8 cellular contexts compared by ENCODE assay signal in the genomic region with DNA sequence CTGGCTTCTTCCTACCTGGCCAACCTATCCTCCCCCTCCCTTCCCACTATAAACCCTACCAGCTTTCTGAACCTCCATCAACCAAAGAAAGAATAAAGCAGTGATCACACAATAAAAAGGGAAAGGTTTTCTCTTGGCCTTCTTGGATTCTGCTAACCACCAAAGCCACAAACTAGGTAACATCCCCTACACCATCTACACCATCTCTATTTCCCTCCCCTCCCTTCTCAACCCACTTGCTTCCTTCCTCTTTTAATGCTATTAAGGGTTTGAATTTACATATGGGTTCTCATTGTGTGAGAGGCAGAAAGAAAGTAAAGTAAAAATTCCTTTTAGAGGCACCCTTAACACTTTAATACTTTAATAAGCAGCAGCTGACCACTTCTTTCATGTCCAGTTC. TPM values are rescaled to one million over a fixed set of nuclear protein-coding genes. Genes with fewer than 3 reads are reported as not detected.
DNase-seq lines count a peak whose midpoint lies in the region; ATAC-seq, FAIRE-seq and TF ChIP-seq lines count a peak whose summit lies in the region.

No MANE protein-coding gene starts in this region.

- DNase-seq in GM10248 (ENCODE audit: extremely low spot score) (peak; percentile 40), IMR-90 (no peak), mesenteric fat pad (ENCODE audit: low spot score) (no peak), HepG2 (ENCODE audit: low spot score) (no peak), H7 (no peak), retina (no peak)
- DNase-seq in central memory CD4-positive, alpha-beta T cell: peak; percentile 29

- peak overlapping the region; percentile 92; the same call in 1 of the 2 replicates for H4K5ac ChIP-seq in IMR-90 (ENCODE audit: low read depth, low read length)

- H3K23ac ChIP-seq in IMR-90 (ENCODE audit: low read depth, low read length): no peak overlapping the region

- BruUV-seq in IMR-90 (replicated peaks; lab: Mats Ljungman, UMichigan): no TSS peak
- BruUV-seq in HepG2 (replicated peaks; lab: Mats Ljungman, UMichigan): no TSS peak

- H4K20me1 ChIP-seq in IMR-90 (ENCODE audit: insufficient read depth, low read length): no peaks in the 10 kb centered on the region
- H4K20me1 ChIP-seq in HepG2 (ENCODE audit: insufficient read depth, low read length): no peaks in the 10 kb centered on the region

- H3K9ac ChIP-seq in IMR-90 (ENCODE audit: low read depth, low read length) (no peak overlapping the region), HepG2 (ENCODE audit: insufficient read depth, low read depth, low read length) (no peak overlapping the region)

- H2BK120ac ChIP-seq in IMR-90 (ENCODE audit: low read depth, low read length): peak overlapping the region; percentile 98; the same call in 1 of the 2 replicates

- no peak for TF ChIP-seq POLR2A in IMR-90 (IDR thresholded peaks at IDR 0.05; ENCODE audit: low read depth, low read length)
- TF ChIP-seq POLR2A in HepG2 (IDR thresholded peaks at IDR 0.05; ENCODE audit: insufficient read depth in 1 of 2, low read depth in 2 of 2, low read length in 2 of 2): no peak

- peak overlapping the region; percentile 31; the same call in 1 of the 2 replicates for H3K18ac ChIP-seq in IMR-90 (ENCODE audit: low read depth, low read length)

- H3K36me3 ChIP-seq in IMR-90 (ENCODE audit: control insufficient read depth, insufficient read depth, low read length): peaks cover 1% of the 10 kb centered on the region; the same call in 1 of the 2 replicates
- H3K36me3 ChIP-seq in HepG2 (replicated peaks in 1 of 2; ENCODE audit: control insufficient read depth in 1 of 2, insufficient read depth in 2 of 2, low read length in 2 of 2): no peaks in the 10 kb centered on the region
- H3K36me3 ChIP-seq in H7 (replicated peaks; ENCODE audit: control insufficient read depth, insufficient read depth, low read length): no peaks in the 10 kb centered on the region

- intact Hi-C loops in IMR-90 (cut with micrococcal nuclease) (loop anchor here (5.0 kb wide), 1 partner anchor 35 kb away; no protein-coding TSS in a partner anchor), HepG2 (cut with micrococcal nuclease; ENCODE audit: unreplicated experiment) (no loop called here)

- no peak overlapping the region for H2AK9ac ChIP-seq in IMR-90 (replicated peaks; ENCODE audit: low read depth, low read length, poor library complexity)

- peaks cover 7% of the 10 kb centered on the region for H3K9me1 ChIP-seq in IMR-90 (ENCODE audit: insufficient read depth, low read length)

- no peak overlapping the region for H3K27ac ChIP-seq in IMR-90 (ENCODE audit: insufficient read depth, low read length)
- no peak overlapping the region for H3K27ac ChIP-seq in HepG2 (ENCODE audit: extremely low read length, insufficient read depth, low read length)

- POLR2A ChIA-PET in GM10248 (lab: Yijun Ruan, JAX): no interaction called here
- POLR2A ChIA-PET in IMR-90 (lab: Charles Lee; ENCODE audit: unreplicated experiment): no interaction called here
- POLR2A ChIA-PET in HepG2 (lab: Yijun Ruan, JAX): no interaction called here

- no peak overlapping the region; the same call in 1 of the 2 replicates for H4K91ac ChIP-seq in IMR-90 (ENCODE audit: insufficient read depth, low read depth, low read length)

- in situ Hi-C loops in IMR-90 (cut with MboI; ENCODE audit: low sequenced_read_pairs) (loop anchor here (5.0 kb wide), 1 partner anchor 60 kb away; no protein-coding TSS in a partner anchor), HepG2 (cut with HindIII; ENCODE audit: extremely low pct_ligation_motif_present, low pct_unique_long_range_greater_than_20kb) (no loop called here)

- H2AFZ ChIP-seq in IMR-90 (replicated peaks; ENCODE audit: low read length, poor library complexity) (no peak overlapping the region), HepG2 (ENCODE audit: low read length) (no peak overlapping the region)

- 0 out of 4 replicates have a peak, but pooled peaks cover 0 to 4% of the 10 kb centered on the region in 2 experiments for H3K79me1 ChIP-seq in IMR-90 (ENCODE audit: low read depth in 1 of 2, low read length in 2 of 2)

- H3K9me3 ChIP-seq in IMR-90 (ENCODE audit: control insufficient read depth, insufficient read depth, low read length) (no peaks in the 10 kb centered on the region), HepG2 (ENCODE audit: low read length) (no peaks in the 10 kb centered on the region)

- H3K27me3 ChIP-seq in IMR-90 (ENCODE audit: control insufficient read depth, insufficient read depth, low read length) (no peaks in the 10 kb centered on the region), HepG2 (ENCODE audit: control insufficient read depth in 1 of 2, insufficient read depth in 2 of 2, low read length in 2 of 2) (no peaks in the 10 kb centered on the region), H7 (ENCODE audit: control insufficient read depth, insufficient read depth, low read length) (no peaks in the 10 kb centered on the region)

- H3K56ac ChIP-seq in IMR-90 (ENCODE audit: extremely low read depth, insufficient read depth, low read length): no peak overlapping the region

- dilution Hi-C loops in IMR-90 (cut with HindIII; ENCODE audit: low sequenced_read_pairs, unreplicated experiment): no loop called here

- H2BK5ac ChIP-seq in IMR-90 (ENCODE audit: low read depth, low read length, poor library complexity, severe bottlenecking): peak overlapping the region; percentile 5

- TF ChIP-seq CTCF in GM10248 (IDR thresholded peaks at IDR 0.05; ENCODE audit: control extremely low read depth, extremely low read depth, low read depth, missing control alignments): no peak
- TF ChIP-seq CTCF in IMR-90 (conservative IDR thresholded peaks at IDR 0.05; ENCODE audit: low read depth, low read length): no peak
- TF ChIP-seq CTCF in HepG2 (CRISPR knock-in tag; IDR thresholded peaks at IDR 0.05): no peak

- TF ChIP-seq RAD21 in IMR-90 (IDR thresholded peaks at IDR 0.05; ENCODE audit: low read length): no peak
- TF ChIP-seq RAD21 in HepG2 (CRISPR knock-in tag; IDR thresholded peaks at IDR 0.05): no peak

- H2BK20ac ChIP-seq in IMR-90 (ENCODE audit: low read depth, low read length): peak overlapping the region; percentile 96

- H3K14ac ChIP-seq in IMR-90 (replicated peaks; ENCODE audit: low read depth, low read length): no peak overlapping the region

- FAIRE-seq in HepG2 (lab: Jason Lieb, UNC): no peak

- H3K4me3 ChIP-seq in IMR-90 (ENCODE audit: insufficient read depth, low read depth, low read length): no peak overlapping the region
- H3K4me3 ChIP-seq in HepG2 (replicated peaks in 1 of 3; ENCODE audit: insufficient read depth in 1 of 3, low read depth in 2 of 3, low read length in 3 of 3): no peak overlapping the region
- no peak overlapping the region for H3K4me3 ChIP-seq in H7 (ENCODE audit: insufficient read depth, low read depth, low read length)

- H2AK5ac ChIP-seq in IMR-90 (ENCODE audit: low read depth, low read length): no peak overlapping the region; the same call in 1 of the 2 replicates

- no peak overlapping the region; a peak in 1 of 4 replicates for H4K8ac ChIP-seq in IMR-90 (ENCODE audit: low read depth in 2 of 2, low read length in 2 of 2)

- peak; percentile 74 for ATAC-seq in GM21515 (IDR thresholded peaks at IDR 0.05; ENCODE audit: unreplicated experiment)
- no peak for ATAC-seq in IMR-90 (ENCODE audit: low read depth)
- ATAC-seq in HepG2: no peak

- H3K4ac ChIP-seq in IMR-90 (ENCODE audit: low read depth, low read length): no peak overlapping the region

- no peaks in the 10 kb centered on the region for H3K79me2 ChIP-seq in HepG2 (ENCODE audit: insufficient read depth, low read length)

- H3K4me2 ChIP-seq in IMR-90 (ENCODE audit: low read depth, low read length): no peak overlapping the region
- no peak overlapping the region for H3K4me2 ChIP-seq in HepG2 (ENCODE audit: low read depth, low read length)

- TF ChIP-seq EP300 in HepG2 (IDR thresholded peaks at IDR 0.05; ENCODE audit: low read depth in 2 of 2, low read length in 2 of 2): no peak
- no peak for TF ChIP-seq EP300 in HepG2 (CRISPR knock-in tag; IDR thresholded peaks at IDR 0.05; ENCODE audit: borderline replicate concordance)

- H2BK15ac ChIP-seq in IMR-90 (ENCODE audit: low read depth, low read length): peak overlapping the region; percentile 55; the same call in 2 of the 3 replicates

- CTCF ChIA-PET in GM10248 (lab: Yijun Ruan, JAX): interaction anchor here (2.5 kb wide), 1 partner anchor 10 kb away, joined by 5 read pairs; no protein-coding TSS in a partner anchor
- CTCF ChIA-PET in IMR-90 (lab: Yijun Ruan, JAX): no interaction called here
- CTCF ChIA-PET in HepG2 (lab: Yijun Ruan, JAX; ENCODE audit: low intra/inter-chr PET ratio, low total read pairs): no interaction called here

- H3K4me1 ChIP-seq in IMR-90 (ENCODE audit: control insufficient read depth, insufficient read depth, low read length) (peaks cover 11% of the 10 kb centered on the region), HepG2 (ENCODE audit: insufficient read depth, low read length) (peaks cover 25% of the 10 kb centered on the region)

RNA-seq across cellular contexts. Expression of a gene that starts 25.8 kb away (rescaled TPM):
- total RNA-seq in IMR-90 (2012; rRNA removed) (36.7 and 89.2 TPM in 2 replicates), mesenteric fat pad (61.8 TPM), HepG2 (2016; rRNA removed; fragmentation: Illumina TruSeq; extraction: Trizol) (100.0 and 153 TPM in 2 replicates)
- polyA plus RNA-seq in IMR-90 (2012; rRNA removed) (25.6 and 36.5 TPM in 2 replicates), HepG2 (2011; rRNA removed) (43.0 and 58.8 TPM in 2 replicates)
- 3.2 and 5.1 TPM in 2 replicates for polyA plus RNA-seq in IMR-90 (2012; cell fraction: cytosol; rRNA removed)
- polyA plus RNA-seq in IMR-90 (2012; cell fraction: nucleus; rRNA removed; ENCODE audit: low replicate concordance): 0.64 and 10.2 TPM in 2 replicates
- total RNA-seq in HepG2 (2016; cell fraction: cytosol; rRNA removed; fragmentation: Illumina TruSeq; extraction: Trizol; ENCODE audit: low read depth): 44.2 and 54.5 TPM in 2 replicates
- total RNA-seq in HepG2 (2016; cell fraction: insoluble cytoplasmic fraction; rRNA removed; fragmentation: Illumina TruSeq; extraction: Trizol): 100 and 163 TPM in 2 replicates
- total RNA-seq in HepG2 (2016; cell fraction: membrane; rRNA removed; fragmentation: Illumina TruSeq; extraction: Trizol): 83.0 and 101 TPM in 2 replicates
- total RNA-seq in HepG2 (2016; cell fraction: nucleus; rRNA removed; fragmentation: Illumina TruSeq; extraction: Trizol): 54.6 and 54.9 TPM in 2 replicates
- polyA plus RNA-seq in HepG2 (2011; cell fraction: cytosol; rRNA removed): 19.6 and 32.8 TPM in 2 replicates
- 7.7 and 13.5 TPM in 2 replicates for polyA plus RNA-seq in HepG2 (2011; cell fraction: nucleus; rRNA removed)
- 125 and 131 TPM in 2 replicates for polyA plus RNA-seq in HepG2 (2012)
- 43.0 and 46.1 TPM in 2 replicates for polyA plus RNA-seq in HepG2 (2016; cell fraction: cytosol; fragmentation: Illumina TruSeq; extraction: Trizol; ENCODE audit: low read depth)
- 151 and 165 TPM in 2 replicates for polyA plus RNA-seq in HepG2 (2016; cell fraction: insoluble cytoplasmic fraction; fragmentation: Illumina TruSeq; extraction: Trizol; ENCODE audit: low read depth)
- polyA plus RNA-seq in HepG2 (2016; cell fraction: membrane; fragmentation: Illumina TruSeq; extraction: Trizol; ENCODE audit: low read depth): 70.7 and 77.2 TPM in 2 replicates
- 62.7 and 62.9 TPM in 2 replicates for polyA plus RNA-seq in HepG2 (2016; cell fraction: nucleus; fragmentation: Illumina TruSeq; extraction: Trizol; ENCODE audit: insufficient read depth, low read depth)
- 9.3 and 18.4 TPM in 2 replicates for polyA minus RNA-seq in HepG2 (2011; rRNA and poly(A)+ RNA removed; ENCODE audit: low replicate concordance)
- 26.4 and 32.4 TPM in 2 replicates for polyA minus RNA-seq in HepG2 (2011; cell fraction: cytosol; rRNA and poly(A)+ RNA removed)
- 63.2 and 70.6 TPM in 2 replicates for polyA minus RNA-seq in HepG2 (2011; cell fraction: nucleus; rRNA and poly(A)+ RNA removed)
- total RNA-seq in H7 (2014; rRNA removed; shearing (Covaris generic)): 106 and 117 TPM in 2 replicates

Comparison
In these comparisons a context has a peak if more than half of its experiments do, and no peak if none do; other contexts are left out.
1. DNase-seq: peak in GM10248 (single experiment) and central memory CD4-positive, alpha-beta T cell (single experiment); none in IMR-90 (single experiment), mesenteric fat pad (single experiment), HepG2 (single experiment), H7 (single experiment) and retina (single experiment).